ENCODE assay signal across 1 cellular context in genomic region chr3:187743195-187744141, GRCh38.
TF ChIP-seq lines count a peak whose summit lies in the region.

No MANE protein-coding gene starts in this region.

TF ChIP-seq in GM23338, 12 proteins besides CTCF, POLR2A, EP300 and RAD21 (continued from another document):
- TF ChIP-seq ZNF462 (CRISPR knock-in tag; IDR thresholded peaks at IDR 0.05) (no peak), STAT1 (IDR thresholded peaks at IDR 0.05; ENCODE audit: unreplicated experiment) (no peak), ZNF114 (CRISPR knock-in tag; IDR thresholded peaks at IDR 0.05) (no peak), ETS1 (IDR thresholded peaks at IDR 0.05) (no peak), EZH2phosphoT487 (IDR thresholded peaks at IDR 0.05; ENCODE audit: unreplicated experiment) (no peak), EZH2 (IDR thresholded peaks at IDR 0.05; ENCODE audit: low read depth, unreplicated experiment) (no peak), JUNB (IDR thresholded peaks at IDR 0.05; ENCODE audit: unreplicated experiment) (no peak), CREB1 (CRISPR knock-in tag; IDR thresholded peaks at IDR 0.05; ENCODE audit: low read depth) (no peak), ZNF331 (CRISPR knock-in tag; IDR thresholded peaks at IDR 0.05; ENCODE audit: low read depth) (no peak)
